ENCODE assay signal across 15 cellular contexts in the genomic region with DNA sequence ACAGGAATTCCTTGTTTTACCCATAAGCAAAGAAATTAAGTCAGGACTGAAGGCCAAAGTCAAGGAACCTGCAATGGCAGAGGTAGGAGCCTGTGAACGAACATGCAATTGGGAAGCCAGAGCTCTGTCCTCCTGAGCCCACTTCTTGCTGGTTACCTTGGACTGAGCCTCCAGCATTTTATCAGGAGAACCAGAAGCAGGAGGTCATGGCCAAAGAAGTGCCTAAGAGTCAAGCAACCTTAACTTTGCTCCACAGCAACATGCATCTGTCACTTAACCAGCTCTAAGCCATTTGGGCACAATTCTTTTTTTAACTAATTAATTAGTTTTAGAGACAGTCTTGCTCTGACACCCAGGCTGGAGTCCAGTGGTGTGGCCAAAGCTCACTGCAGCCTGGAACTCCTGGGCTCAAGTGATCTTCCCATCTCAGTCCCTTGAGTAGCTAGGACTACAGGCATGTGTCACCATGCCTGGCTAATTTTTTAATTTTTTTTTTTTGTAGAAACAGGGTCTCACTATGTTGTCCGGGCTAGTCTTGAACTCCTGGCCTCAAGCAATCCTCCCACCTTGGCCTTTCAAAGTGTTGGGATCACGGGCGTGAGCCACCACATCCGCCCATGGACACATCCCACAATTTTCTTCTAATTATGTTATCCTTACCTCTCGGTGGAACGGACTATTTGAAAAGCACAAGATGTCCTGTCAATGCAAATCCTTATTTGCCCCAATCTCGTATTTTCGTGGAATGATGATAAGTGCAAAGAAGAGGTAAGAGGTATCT.
DNase-seq lines count a peak whose midpoint lies in the region; ATAC-seq, FAIRE-seq and TF ChIP-seq lines count a peak whose summit lies in the region.
"Had no signal": no experiment of that assay in that cellular context is flagged by ENCODE, and none has a peak within 500 bp of the region (broad histone marks: within the 10 kb centered on the region; RNA-seq: fewer than 3 reads in every experiment).

No MANE protein-coding gene starts in this region.

- peak overlapping the region; percentile 57 for H3K4me2 ChIP-seq in Loucy (ENCODE audit: low read depth, low read length, poor library complexity, severe bottlenecking)
- peak overlapping the region; percentile 44 for H3K4me2 ChIP-seq in K562 (ENCODE audit: insufficient read depth, low read length)

- ATAC-seq in activated CD4-positive, alpha-beta T cell treated with anti-CD3 and anti-CD28 coated beads for 36 hours: no peak
- ATAC-seq in K562 (peak; percentile 64), GM18502 (IDR thresholded peaks at IDR 0.05; ENCODE audit: poor library complexity, unreplicated experiment) (no peak)

- no peak for DNase-seq in activated CD4-positive, alpha-beta T cell treated with anti-CD3 and anti-CD28 coated beads for 36 hours
- DNase-seq in activated CD4-positive, alpha-beta T cell treated with anti-CD3 and anti-CD28 coated beads, Interleukin-2, amount 50 U/mL, for 1 hour: no peak
- DNase-seq in K562 (ENCODE audit: extremely low read depth in 1 of 4, low spot score in 3 of 4): peak in 2 of 4 experiments; percentile 70 to 85
- DNase-seq in stimulated activated CD4-positive, alpha-beta T cell treated with anti-CD3 and anti-CD28 coated beads, Interleukin-15, amount 100 ng/mL, for 24 hours: no peak
- no peak for DNase-seq in central memory CD4-positive, alpha-beta T cell
- DNase-seq: COR-L47, NCI-H1417 treated with DMSO at 0.1 percent for 48 hours, NCI-H2029, NCI-H510A, NCI-H774, RPMI8226 had no signal

- 14% methylated on average over 9 of the region's 9 CpGs for WGBS in K562 (ENCODE audit: insufficient coverage, low coverage, missing lambda C conversion rate)

- H4K20me1 ChIP-seq in Loucy (ENCODE audit: insufficient read depth, low read length, poor library complexity, severe bottlenecking): no peaks in the 10 kb centered on the region
- no peaks in the 10 kb centered on the region for H4K20me1 ChIP-seq in K562 (replicated peaks; ENCODE audit: control insufficient read depth, insufficient read depth, low read length)

- no peaks in the 10 kb centered on the region for H3K9me2 ChIP-seq in Loucy (replicated peaks; ENCODE audit: low read depth, low read length)

- TF ChIP-seq EP300 in K562 (IDR thresholded peaks at IDR 0.05; ENCODE audit: low read length): peak; percentile 75; the same call in 1 of the 2 replicates

- H3K27me3 ChIP-seq in Loucy (ENCODE audit: insufficient read depth, low read length, poor library complexity, severe bottlenecking) (no peaks in the 10 kb centered on the region), K562 (ENCODE audit: control insufficient read depth in 2 of 2, insufficient read depth in 2 of 2, low read length in 2 of 2) (no peaks in the 10 kb centered on the region)

- H3K79me2 ChIP-seq in Loucy (ENCODE audit: insufficient read depth, low read length): peaks cover 32% of the 10 kb centered on the region
- H3K79me2 ChIP-seq in K562 (ENCODE audit: control insufficient read depth, insufficient read depth, low read length): no peaks in the 10 kb centered on the region

- H3K4me1 ChIP-seq in Loucy (ENCODE audit: insufficient read depth, low read length, poor library complexity, severe bottlenecking) (peaks cover 91% of the 10 kb centered on the region), K562 (replicated peaks in 1 of 2; ENCODE audit: control insufficient read depth in 2 of 2, insufficient read depth in 2 of 2, low read length in 2 of 2) (peaks cover 38 to 69% of the 10 kb centered on the region in 2 experiments)

- H3K27ac Mint-ChIP-seq in activated CD4-positive, alpha-beta T cell treated with anti-CD3 and anti-CD28 coated beads for 36 hours: peak overlapping the region; percentile 83

- peaks cover 6% of the 10 kb centered on the region for H3K36me3 Mint-ChIP-seq in activated CD4-positive, alpha-beta T cell treated with anti-CD3 and anti-CD28 coated beads for 36 hours (ENCODE audit: low read depth)

- POLR2A ChIA-PET in activated CD4-positive, alpha-beta T cell treated with anti-CD3 and anti-CD28 coated beads for 36 hours (lab: Charles Lee): interaction anchor here (0.6 kb wide), 1 partner anchor 227 kb away, joined by 6 read pairs; no protein-coding TSS in a partner anchor
- POLR2A ChIA-PET in K562 (lab: Yijun Ruan, JAX): interaction anchor here (1.0 to 1.1 kb wide), 3 partner anchors 12 to 31 kb away, joined by 3 to 6 read pairs (median 4); no protein-coding TSS in a partner anchor

- in situ Hi-C loops in K562 (cut with MboI): no loop called here

- peak overlapping the region; percentile 16 for H3K4me3 ChIP-seq in Loucy (ENCODE audit: low read length, poor library complexity, severe bottlenecking)
- no peak overlapping the region for H3K4me3 ChIP-seq in K562

- BruUV-seq in K562 (replicated peaks; lab: Mats Ljungman, UMichigan): no TSS peak

- H3K27me3 Mint-ChIP-seq in activated CD4-positive, alpha-beta T cell treated with anti-CD3 and anti-CD28 coated beads for 36 hours: no peaks in the 10 kb centered on the region

- no peak for TF ChIP-seq RAD21 in K562 (CRISPR knock-in tag; conservative IDR thresholded peaks at IDR 0.05 in 1 of 2, IDR thresholded peaks at IDR 0.05 in 1 of 2)

- CTCF ChIA-PET in activated CD4-positive, alpha-beta T cell treated with anti-CD3 and anti-CD28 coated beads for 36 hours (lab: Charles Lee): interaction anchor here (1.2 to 1.5 kb wide), 2 partner anchors 82 to 425 kb away, joined by 3 to 5 read pairs; no protein-coding TSS in a partner anchor
- CTCF ChIA-PET in K562 (lab: Yijun Ruan, JAX; ENCODE audit: low intra/inter-chr PET ratio): no interaction called here

- no peaks in the 10 kb centered on the region for H3K36me3 ChIP-seq in Loucy (ENCODE audit: insufficient read depth, low read length)
- no peaks in the 10 kb centered on the region for H3K36me3 ChIP-seq in K562 (ENCODE audit: control insufficient read depth, insufficient read depth, low read length)

- TF ChIP-seq POLR2A in K562 (conservative IDR thresholded peaks at IDR 0.05): no peak

- H2AFZ ChIP-seq in Loucy (ENCODE audit: low read length) (no peak overlapping the region), K562 (ENCODE audit: low read depth, low read length) (peak overlapping the region; percentile 89)

- peaks cover 91% of the 10 kb centered on the region for H3K4me1 Mint-ChIP-seq in activated CD4-positive, alpha-beta T cell treated with anti-CD3 and anti-CD28 coated beads for 36 hours

- peaks cover 11% of the 10 kb centered on the region for H3K9me3 Mint-ChIP-seq in activated CD4-positive, alpha-beta T cell treated with anti-CD3 and anti-CD28 coated beads for 36 hours (ENCODE audit: low read depth)

- intact Hi-C loops in activated CD4-positive, alpha-beta T cell treated with anti-CD3 and anti-CD28 coated beads for 36 hours (cut with DNase I, micrococcal nuclease): loop anchor here (1.0 to 10.0 kb wide), 15 partner anchors 27 to 797 kb away; partner anchors contain the start of gene JARID2 (in 1 of the 2)
- intact Hi-C loops in K562 (cut with micrococcal nuclease): loop anchor here (5.0 kb wide), 1 partner anchor 261 kb away; no protein-coding TSS in a partner anchor

- no peak for TF ChIP-seq CTCF in C4-2B (conservative IDR thresholded peaks at IDR 0.05)
- TF ChIP-seq CTCF in Loucy (conservative IDR thresholded peaks at IDR 0.05; ENCODE audit: low read length): no peak
- no peak for TF ChIP-seq CTCF in K562 (IDR thresholded peaks at IDR 0.05 in 2 of 3, conservative IDR thresholded peaks at IDR 0.05 in 1 of 3; ENCODE audit: insufficient read depth in 2 of 3, low read depth in 1 of 3, low read length in 3 of 3)

- H3K9ac ChIP-seq in Loucy (ENCODE audit: low read depth, low read length, poor library complexity, severe bottlenecking): peak overlapping the region; percentile 89
- H3K9ac ChIP-seq in K562 (ENCODE audit: insufficient read depth in 1 of 2, low read depth in 2 of 2, low read length in 2 of 2): peak overlapping the region; percentile 49 to 54; a peak in 3 of 4 replicates

- H3K9me3 ChIP-seq in Loucy (ENCODE audit: insufficient read depth, low read depth, low read length): peaks cover 5% of the 10 kb centered on the region; the same call in 1 of the 2 replicates
- H3K9me3 ChIP-seq in K562 (replicated peaks; ENCODE audit: control insufficient read depth, insufficient read depth, low read depth, low read length): peaks cover 3% of the 10 kb centered on the region; the same call in 1 of the 2 replicates

- peaks cover 3% of the 10 kb centered on the region for H3K9me1 ChIP-seq in K562 (ENCODE audit: control insufficient read depth, insufficient read depth, low read length)

- peak; percentile 77 for FAIRE-seq in K562 (lab: Jason Lieb, UNC)
- FAIRE-seq: H54 had no signal

- peaks cover 50% of the 10 kb centered on the region for H3F3A ChIP-seq in Loucy (ENCODE audit: low read depth)

- H3K27ac ChIP-seq in C4-2B: peak overlapping the region; percentile 43; the same call in 1 of the 2 replicates
- peak overlapping the region; percentile 77 for H3K27ac ChIP-seq in K562 (ENCODE audit: extremely low read depth, low read depth, low read length)

- H3K4me3 Mint-ChIP-seq in activated CD4-positive, alpha-beta T cell treated with anti-CD3 and anti-CD28 coated beads for 36 hours: no peak overlapping the region

TF ChIP-seq in K562, 482 proteins besides CTCF, POLR2A, EP300 and RAD21 (continues in another document):
- no peak; the same call in 1 of the 2 replicates for TF ChIP-seq LEF1 (IDR thresholded peaks at IDR 0.05)
- no peak for TF ChIP-seq ZBTB12 (CRISPR knock-in tag; IDR thresholded peaks at IDR 0.05)
- TF ChIP-seq CCAR2 (IDR thresholded peaks at IDR 0.05; ENCODE audit: low read depth, low read length): no peak
- TF ChIP-seq EWSR1 (IDR thresholded peaks at IDR 0.05; ENCODE audit: borderline replicate concordance, low read depth, partially characterized antibody): no peak
- TF ChIP-seq KAT7 (CRISPR knock-in tag; IDR thresholded peaks at IDR 0.05; ENCODE audit: borderline replicate concordance): no peak
